In the genomic region with DNA sequence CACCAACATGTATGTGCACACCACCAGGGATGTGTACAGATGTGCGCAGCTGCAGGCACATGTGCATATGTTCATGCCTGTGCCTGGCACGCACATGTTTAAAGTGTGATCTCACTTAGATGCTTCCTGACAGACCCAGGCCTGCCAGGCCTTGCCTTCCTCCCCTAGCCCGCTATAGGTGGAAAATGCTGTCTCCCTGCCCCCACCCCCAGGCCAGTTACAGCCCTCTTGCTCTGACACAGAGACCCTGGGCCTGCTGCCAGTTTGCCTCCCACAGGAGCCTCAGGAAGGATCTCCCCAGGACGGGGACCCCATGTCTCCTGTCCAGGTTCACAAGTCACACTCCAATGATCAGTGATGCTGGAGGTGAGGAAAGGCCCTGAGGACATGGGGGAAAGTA, we compare ENCODE assay signal across 17 cellular contexts. TPM values are rescaled to one million over a fixed set of nuclear protein-coding genes. Genes with fewer than 3 reads are reported as not detected.
DNase-seq lines count a peak whose midpoint lies in the region; ATAC-seq and TF ChIP-seq lines count a peak whose summit lies in the region.
"Had no signal": no experiment of that assay in that cellular context is flagged by ENCODE, and none has a peak within 500 bp of the region (broad histone marks: within the 10 kb centered on the region; RNA-seq: fewer than 3 reads in every experiment).

No MANE protein-coding gene starts in this region.

- H3K18ac ChIP-seq in neuronal stem cell (ENCODE audit: low read length) = no peak overlapping the region

- H3K4ac ChIP-seq in neuronal stem cell (ENCODE audit: low read length) = no peak overlapping the region

- H3K27ac Mint-ChIP-seq in activated T-cell treated with anti-CD3 and anti-CD28 coated beads, Interleukin-2, amount 50 U/mL, for 24 hours = peak overlapping the region; percentile 44
- peak overlapping the region in 6 of 7 donors; percentile 10 to 74 (median 38) for H3K27ac Mint-ChIP-seq in CD14-positive monocyte
- no peak overlapping the region for H3K27ac Mint-ChIP-seq in progenitor cell of endocrine pancreas

- H2AK5ac ChIP-seq in neuronal stem cell (ENCODE audit: low read depth, low read length) = no peak overlapping the region

- H3F3A ChIP-seq in PC-3 (ENCODE audit: low read length, unreplicated experiment) = no peaks in the 10 kb centered on the region

- no peak overlapping the region for H4K91ac ChIP-seq in neuronal stem cell (ENCODE audit: low read depth, low read length, poor library complexity)

- no peak overlapping the region for H2BK15ac ChIP-seq in neuronal stem cell (ENCODE audit: low read length)

- H2BK12ac ChIP-seq in neuronal stem cell (ENCODE audit: low read length) = no peak overlapping the region

- H3K4me1 Mint-ChIP-seq in activated T-cell treated with anti-CD3 and anti-CD28 coated beads, Interleukin-2, amount 50 U/mL, for 24 hours (ENCODE audit: low read depth) = peaks cover 38% of the 10 kb centered on the region
- peaks cover 78% of the 10 kb centered on the region for H3K4me1 Mint-ChIP-seq in CD14-positive monocyte
- H3K4me1 Mint-ChIP-seq in progenitor cell of endocrine pancreas (ENCODE audit: low read depth) = peaks cover 22% of the 10 kb centered on the region

- H3K27me3 ChIP-seq in PC-3 (ENCODE audit: low read length) (no peaks in the 10 kb centered on the region), neuronal stem cell (ENCODE audit: control insufficient read depth in 3 of 3, insufficient read depth in 3 of 3, low read depth in 1 of 3, low read length in 3 of 3) (no peaks in the 10 kb centered on the region)

- H3K9ac ChIP-seq in PC-3 (ENCODE audit: low read length) (no peak overlapping the region), neuronal stem cell (ENCODE audit: low read depth, low read length, poor library complexity) (peak overlapping the region; percentile 53)

- no peaks in the 10 kb centered on the region for H3K9me3 ChIP-seq in PC-3 (ENCODE audit: low read length)
- no peaks in the 10 kb centered on the region for H3K9me3 ChIP-seq in neuronal stem cell (replicated peaks in 1 of 2; ENCODE audit: control insufficient read depth in 2 of 2, insufficient read depth in 1 of 2, low read depth in 1 of 2, low read length in 2 of 2)

- no peak for ATAC-seq in PC-3
- ATAC-seq: K562 had no signal

- CTCF ChIA-PET in PC-3 (lab: Charles Lee) = no interaction called here

- peaks cover 10% of the 10 kb centered on the region for H3K27me3 Mint-ChIP-seq in activated T-cell treated with anti-CD3 and anti-CD28 coated beads, Interleukin-2, amount 50 U/mL, for 24 hours
- H3K27me3 Mint-ChIP-seq in CD14-positive monocyte (ENCODE audit: low read depth in 3 of 3) = peaks cover 0 to 3% (median 2%) of the 10 kb centered on the region in 3 donors
- peaks cover 7% of the 10 kb centered on the region for H3K27me3 Mint-ChIP-seq in progenitor cell of endocrine pancreas

- no peak for DNase-seq in activated T-cell treated with anti-CD3 and anti-CD28 coated beads, Interleukin-2, amount 50 U/mL, for 24 hours
- DNase-seq in activated T-cell treated with anti-CD3 and anti-CD28 coated beads for 4 hours (no peak), CD14-positive monocyte (ENCODE audit: low spot score) (no peak), PC-3 (no peak), neuronal stem cell (ENCODE audit: low spot score) (no peak), cerebellar nuclear complex (lab: John Stamatoyannopoulos, UW) (no peak), progenitor cell of endocrine pancreas (ENCODE audit: low spot score, unreplicated experiment) (no peak)
- DNase-seq: DMS 273 treated with DMSO at 0.1 percent for 48 hours; DND-41; NCI-H1105; NCI-H1694; NCI-H2081 treated with DMSO at 0.1 percent for 48 hours; NK-92 treated with Interleukin-12 subunit alpha and Interleukin-12 subunit beta, amount 100 ng/mL, for 24 hours; Right ventricle myocardium superior had no signal

- POLR2A ChIA-PET in PC-3 (lab: Charles Lee; ENCODE audit: unreplicated experiment) = no interaction called here

- no peak overlapping the region for H4K8ac ChIP-seq in neuronal stem cell (ENCODE audit: low read depth, low read length)

- TF ChIP-seq CTCF in CD14-positive monocyte (IDR thresholded peaks at IDR 0.05) = no peak
- no peak for TF ChIP-seq CTCF in PC-3 (conservative IDR thresholded peaks at IDR 0.05; ENCODE audit: low read depth, low read length)
- no peak for TF ChIP-seq CTCF in progenitor cell of endocrine pancreas (IDR thresholded peaks at IDR 0.05; ENCODE audit: unreplicated experiment)

- BruUV-seq in PC-3 (replicated peaks; lab: Mats Ljungman, UMichigan) = no TSS peak

- H3K23ac ChIP-seq in neuronal stem cell (ENCODE audit: low read depth, low read length, poor library complexity) = no peak overlapping the region

- H3K14ac ChIP-seq in neuronal stem cell (ENCODE audit: low read length) = no peak overlapping the region

- no peaks in the 10 kb centered on the region for H3K9me2 ChIP-seq in PC-3 (replicated peaks; ENCODE audit: low read length)

- H4K20me1 ChIP-seq in PC-3 (ENCODE audit: low read length) = no peaks in the 10 kb centered on the region

- H3K4me2 ChIP-seq in PC-3 (ENCODE audit: low read length) (no peak overlapping the region), neuronal stem cell (ENCODE audit: insufficient read depth, low read length, poor library complexity, severe bottlenecking) (no peak overlapping the region)

- H2BK5ac ChIP-seq in neuronal stem cell (ENCODE audit: low read length) = no peak overlapping the region

- H2BK120ac ChIP-seq in neuronal stem cell (ENCODE audit: low read depth, low read length) = no peak overlapping the region

- H3K79me2 ChIP-seq in PC-3 (ENCODE audit: low read length) = 0 out of 2 replicates have a peak, but pooled peaks cover 3% of the 10 kb centered on the region

- intact Hi-C loops in CD14-positive monocyte (cut with micrococcal nuclease) (no loop called here), PC-3 (cut with micrococcal nuclease) (loop anchor here (10.0 kb wide), 1 partner anchor 562 kb away; no protein-coding TSS in a partner anchor)

- H3K9me3 Mint-ChIP-seq in activated T-cell treated with anti-CD3 and anti-CD28 coated beads, Interleukin-2, amount 50 U/mL, for 24 hours = no peaks in the 10 kb centered on the region
- H3K9me3 Mint-ChIP-seq in CD14-positive monocyte (peaks cover 0 to 3% (median 0%) of the 10 kb centered on the region in 7 donors), progenitor cell of endocrine pancreas (ENCODE audit: low read depth) (no peaks in the 10 kb centered on the region)

- no peak overlapping the region for H2AFZ ChIP-seq in PC-3 (ENCODE audit: low read length)
- H2AFZ ChIP-seq in neuronal stem cell (ENCODE audit: low read length) = no peak overlapping the region

- H3K27ac ChIP-seq in PC-3 (ENCODE audit: low read length) (peak overlapping the region; percentile 89), neuronal stem cell (replicated peaks; ENCODE audit: low read length) (no peak overlapping the region)
- H3K27ac ChIP-seq: C4-2B had no signal

- no CpG with 5 or more reads among the region's 4 CpGs for WGBS in neuronal stem cell (ENCODE audit: extremely low coverage in 2 of 2, insufficient read length in 2 of 2, insufficient replicate concordance in 1 of 2), 2 donors

- no peaks in the 10 kb centered on the region for H3K36me3 ChIP-seq in PC-3 (ENCODE audit: low read depth, low read length)
- H3K36me3 ChIP-seq in neuronal stem cell (replicated peaks in 1 of 2; ENCODE audit: control insufficient read depth in 2 of 2, insufficient read depth in 2 of 2, low read length in 2 of 2) = peaks cover 3 to 38% of the 10 kb centered on the region in 2 donors

- no peaks in the 10 kb centered on the region for H3K36me3 Mint-ChIP-seq in activated T-cell treated with anti-CD3 and anti-CD28 coated beads, Interleukin-2, amount 50 U/mL, for 24 hours (ENCODE audit: low read depth)
- H3K36me3 Mint-ChIP-seq in CD14-positive monocyte = peaks cover 8 to 11% of the 10 kb centered on the region in 2 donors
- H3K36me3 Mint-ChIP-seq in progenitor cell of endocrine pancreas (ENCODE audit: insufficient read depth) = peaks cover 16% of the 10 kb centered on the region

- peaks cover 6% of the 10 kb centered on the region for H3K79me1 ChIP-seq in neuronal stem cell (ENCODE audit: low read depth, low read length)

- no peak overlapping the region for H3K4me3 Mint-ChIP-seq in activated T-cell treated with anti-CD3 and anti-CD28 coated beads, Interleukin-2, amount 50 U/mL, for 24 hours
- H3K4me3 Mint-ChIP-seq in CD14-positive monocyte (peak overlapping the region in 1 of 2 donors; percentile 81), progenitor cell of endocrine pancreas (ENCODE audit: low read depth) (no peak overlapping the region)

- peaks cover 20% of the 10 kb centered on the region for H3K4me1 ChIP-seq in PC-3 (ENCODE audit: insufficient read depth, low read length)
- peaks cover 28 to 30% of the 10 kb centered on the region in 2 donors for H3K4me1 ChIP-seq in neuronal stem cell (ENCODE audit: control insufficient read depth in 2 of 2, insufficient read depth in 1 of 2, low read depth in 1 of 2, low read length in 2 of 2)

- H3K4me3 ChIP-seq in PC-3 (ENCODE audit: low read length) = no peak overlapping the region
- no peak overlapping the region for H3K4me3 ChIP-seq in neuronal stem cell (ENCODE audit: low read length in 2 of 2)
- H3K4me3 ChIP-seq: K562 had no signal

RNA-seq across cellular contexts. Expression of a gene that starts 21.6 kb away (rescaled TPM):
- polyA plus RNA-seq in CD14-positive monocyte = under 1 TPM in 1 of 2 donors, not detected in 1; 0.06 TPM
- total RNA-seq in PC-3 (2014; rRNA removed) = not detected in 2 replicates
- polyA plus RNA-seq in neuronal stem cell (2013, experiment 1 of 2) = 28.1 TPM
- polyA plus RNA-seq in neuronal stem cell (2013, experiment 2 of 2) = 28.7 TPM
- total RNA-seq in progenitor cell of endocrine pancreas = 44.5 and 46.7 TPM in 2 replicates
- total RNA-seq: K562, OCI-LY7 had no signal

Comparison
In these comparisons a context has a peak if more than half of its experiments do, and no peak if none do; other contexts are left out.
1. RNA of a gene that starts 21.6 kb away (total RNA-seq): 44.5 to 46.7 TPM in progenitor cell of endocrine pancreas; not detected in PC-3; every median in the first group is over 10 times any median in the second.